2 cellular contexts compared by ENCODE assay signal in the genomic region with DNA sequence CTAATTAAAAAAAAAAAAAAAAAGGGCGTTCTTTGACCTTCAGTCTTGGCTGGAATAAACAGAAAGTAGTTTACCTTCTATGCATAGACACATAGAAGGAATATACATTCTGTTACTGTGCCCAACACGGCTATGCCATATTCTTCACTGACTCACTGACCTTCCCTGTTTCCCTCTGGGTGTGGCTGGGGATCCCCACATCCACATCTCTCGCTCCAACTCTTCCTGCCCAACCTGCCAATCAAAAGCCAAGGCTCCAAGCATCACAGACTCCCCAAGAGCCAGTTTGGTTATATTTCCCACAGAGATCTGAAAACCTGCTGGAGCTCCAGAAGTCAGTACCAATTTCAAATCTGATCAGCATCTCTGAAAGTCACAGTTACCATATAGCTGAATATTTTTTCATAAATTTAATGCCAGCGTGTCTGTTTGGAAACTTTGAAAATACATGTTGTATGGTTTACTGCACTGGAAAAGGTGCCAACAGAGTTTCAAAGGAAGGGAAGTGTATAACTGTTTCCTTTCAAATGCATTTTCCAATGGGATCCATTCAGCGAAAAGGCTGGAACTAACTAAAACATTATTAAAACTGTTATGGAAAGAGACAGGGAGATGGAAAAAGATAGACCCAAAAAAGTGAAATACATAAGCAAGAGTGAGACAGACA.
TF ChIP-seq lines count a peak whose summit lies in the region.

No MANE protein-coding gene starts in this region.

TF ChIP-seq in SK-N-SH, 30 proteins besides CTCF, POLR2A, EP300 and RAD21 (continued from another document):
- TF ChIP-seq, protein P1, sequence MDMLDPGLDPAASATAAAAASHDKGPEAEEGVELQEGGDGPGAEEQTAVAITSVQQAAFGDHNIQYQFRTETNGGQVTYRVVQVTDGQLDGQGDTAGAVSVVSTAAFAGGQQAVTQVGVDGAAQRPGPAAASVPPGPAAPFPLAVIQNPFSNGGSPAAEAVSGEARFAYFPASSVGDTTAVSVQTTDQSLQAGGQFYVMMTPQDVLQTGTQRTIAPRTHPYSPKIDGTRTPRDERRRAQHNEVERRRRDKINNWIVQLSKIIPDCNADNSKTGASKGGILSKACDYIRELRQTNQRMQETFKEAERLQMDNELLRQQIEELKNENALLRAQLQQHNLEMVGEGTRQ (IDR thresholded peaks at IDR 0.05; ENCODE audit: borderline replicate concordance, low read depth, low read length), result no peak
- TF ChIP-seq SIN3A (IDR thresholded peaks at IDR 0.05; ENCODE audit: borderline replicate concordance, low read depth, low read length) (no peak), JUND (IDR thresholded peaks at IDR 0.05) (no peak), TCF12 (IDR thresholded peaks at IDR 0.05) (no peak)

TF ChIP-seq in SK-N-SH treated with all-trans-retinoic acid at 6 μM for 48 hours, 23 proteins besides CTCF, POLR2A, EP300 and RAD21 (continued from another document):
- TF ChIP-seq, protein P2, sequence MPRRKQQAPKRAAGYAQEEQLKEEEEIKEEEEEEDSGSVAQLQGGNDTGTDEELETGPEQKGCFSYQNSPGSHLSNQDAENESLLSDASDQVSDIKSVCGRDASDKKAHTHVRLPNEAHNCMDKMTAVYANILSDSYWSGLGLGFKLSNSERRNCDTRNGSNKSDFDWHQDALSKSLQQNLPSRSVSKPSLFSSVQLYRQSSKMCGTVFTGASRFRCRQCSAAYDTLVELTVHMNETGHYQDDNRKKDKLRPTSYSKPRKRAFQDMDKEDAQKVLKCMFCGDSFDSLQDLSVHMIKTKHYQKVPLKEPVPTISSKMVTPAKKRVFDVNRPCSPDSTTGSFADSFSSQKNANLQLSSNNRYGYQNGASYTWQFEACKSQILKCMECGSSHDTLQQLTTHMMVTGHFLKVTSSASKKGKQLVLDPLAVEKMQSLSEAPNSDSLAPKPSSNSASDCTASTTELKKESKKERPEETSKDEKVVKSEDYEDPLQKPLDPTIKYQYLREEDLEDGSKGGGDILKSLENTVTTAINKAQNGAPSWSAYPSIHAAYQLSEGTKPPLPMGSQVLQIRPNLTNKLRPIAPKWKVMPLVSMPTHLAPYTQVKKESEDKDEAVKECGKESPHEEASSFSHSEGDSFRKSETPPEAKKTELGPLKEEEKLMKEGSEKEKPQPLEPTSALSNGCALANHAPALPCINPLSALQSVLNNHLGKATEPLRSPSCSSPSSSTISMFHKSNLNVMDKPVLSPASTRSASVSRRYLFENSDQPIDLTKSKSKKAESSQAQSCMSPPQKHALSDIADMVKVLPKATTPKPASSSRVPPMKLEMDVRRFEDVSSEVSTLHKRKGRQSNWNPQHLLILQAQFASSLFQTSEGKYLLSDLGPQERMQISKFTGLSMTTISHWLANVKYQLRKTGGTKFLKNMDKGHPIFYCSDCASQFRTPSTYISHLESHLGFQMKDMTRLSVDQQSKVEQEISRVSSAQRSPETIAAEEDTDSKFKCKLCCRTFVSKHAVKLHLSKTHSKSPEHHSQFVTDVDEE (CRISPR knock-in tag; IDR thresholded peaks at IDR 0.05), result no peak
- TF ChIP-seq SNAI2 (CRISPR knock-in tag; IDR thresholded peaks at IDR 0.05) (no peak), ZFP3 (CRISPR knock-in tag; IDR thresholded peaks at IDR 0.05) (no peak), ZFP30 (CRISPR knock-in tag; IDR thresholded peaks at IDR 0.05) (no peak), GLIS3 (CRISPR knock-in tag; IDR thresholded peaks at IDR 0.05) (no peak), TOX (CRISPR knock-in tag; IDR thresholded peaks at IDR 0.05; ENCODE audit: borderline replicate concordance) (no peak), ZNF70 (CRISPR knock-in tag; IDR thresholded peaks at IDR 0.05) (no peak), ESRRG (CRISPR knock-in tag; IDR thresholded peaks at IDR 0.05) (no peak)
- TF ChIP-seq, protein P3, sequence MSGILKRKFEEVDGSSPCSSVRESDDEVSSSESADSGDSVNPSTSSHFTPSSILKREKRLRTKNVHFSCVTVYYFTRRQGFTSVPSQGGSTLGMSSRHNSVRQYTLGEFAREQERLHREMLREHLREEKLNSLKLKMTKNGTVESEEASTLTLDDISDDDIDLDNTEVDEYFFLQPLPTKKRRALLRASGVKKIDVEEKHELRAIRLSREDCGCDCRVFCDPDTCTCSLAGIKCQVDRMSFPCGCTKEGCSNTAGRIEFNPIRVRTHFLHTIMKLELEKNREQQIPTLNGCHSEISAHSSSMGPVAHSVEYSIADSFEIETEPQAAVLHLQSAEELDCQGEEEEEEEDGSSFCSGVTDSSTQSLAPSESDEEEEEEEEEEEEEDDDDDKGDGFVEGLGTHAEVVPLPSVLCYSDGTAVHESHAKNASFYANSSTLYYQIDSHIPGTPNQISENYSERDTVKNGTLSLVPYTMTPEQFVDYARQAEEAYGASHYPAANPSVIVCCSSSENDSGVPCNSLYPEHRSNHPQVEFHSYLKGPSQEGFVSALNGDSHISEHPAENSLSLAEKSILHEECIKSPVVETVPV (CRISPR knock-in tag; IDR thresholded peaks at IDR 0.05), result no peak
- TF ChIP-seq, protein P4, sequence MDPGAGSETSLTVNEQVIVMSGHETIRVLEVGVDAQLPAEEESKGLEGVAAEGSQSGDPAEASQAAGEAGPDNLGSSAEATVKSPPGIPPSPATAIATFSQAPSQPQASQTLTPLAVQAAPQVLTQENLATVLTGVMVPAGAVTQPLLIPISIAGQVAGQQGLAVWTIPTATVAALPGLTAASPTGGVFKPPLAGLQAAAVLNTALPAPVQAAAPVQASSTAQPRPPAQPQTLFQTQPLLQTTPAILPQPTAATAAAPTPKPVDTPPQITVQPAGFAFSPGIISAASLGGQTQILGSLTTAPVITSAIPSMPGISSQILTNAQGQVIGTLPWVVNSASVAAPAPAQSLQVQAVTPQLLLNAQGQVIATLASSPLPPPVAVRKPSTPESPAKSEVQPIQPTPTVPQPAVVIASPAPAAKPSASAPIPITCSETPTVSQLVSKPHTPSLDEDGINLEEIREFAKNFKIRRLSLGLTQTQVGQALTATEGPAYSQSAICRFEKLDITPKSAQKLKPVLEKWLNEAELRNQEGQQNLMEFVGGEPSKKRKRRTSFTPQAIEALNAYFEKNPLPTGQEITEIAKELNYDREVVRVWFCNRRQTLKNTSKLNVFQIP (CRISPR knock-in tag; IDR thresholded peaks at IDR 0.05; ENCODE audit: borderline replicate concordance, low read depth), result no peak
- TF ChIP-seq, protein P5, sequence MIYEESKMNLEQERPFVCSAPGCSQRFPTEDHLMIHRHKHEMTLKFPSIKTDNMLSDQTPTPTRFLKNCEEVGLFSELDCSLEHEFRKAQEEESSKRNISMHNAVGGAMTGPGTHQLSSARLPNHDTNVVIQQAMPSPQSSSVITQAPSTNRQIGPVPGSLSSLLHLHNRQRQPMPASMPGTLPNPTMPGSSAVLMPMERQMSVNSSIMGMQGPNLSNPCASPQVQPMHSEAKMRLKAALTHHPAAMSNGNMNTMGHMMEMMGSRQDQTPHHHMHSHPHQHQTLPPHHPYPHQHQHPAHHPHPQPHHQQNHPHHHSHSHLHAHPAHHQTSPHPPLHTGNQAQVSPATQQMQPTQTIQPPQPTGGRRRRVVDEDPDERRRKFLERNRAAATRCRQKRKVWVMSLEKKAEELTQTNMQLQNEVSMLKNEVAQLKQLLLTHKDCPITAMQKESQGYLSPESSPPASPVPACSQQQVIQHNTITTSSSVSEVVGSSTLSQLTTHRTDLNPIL (CRISPR knock-in tag; IDR thresholded peaks at IDR 0.05; ENCODE audit: low read depth), result no peak
